9 cellular contexts compared by ENCODE assay signal in the genomic region with DNA sequence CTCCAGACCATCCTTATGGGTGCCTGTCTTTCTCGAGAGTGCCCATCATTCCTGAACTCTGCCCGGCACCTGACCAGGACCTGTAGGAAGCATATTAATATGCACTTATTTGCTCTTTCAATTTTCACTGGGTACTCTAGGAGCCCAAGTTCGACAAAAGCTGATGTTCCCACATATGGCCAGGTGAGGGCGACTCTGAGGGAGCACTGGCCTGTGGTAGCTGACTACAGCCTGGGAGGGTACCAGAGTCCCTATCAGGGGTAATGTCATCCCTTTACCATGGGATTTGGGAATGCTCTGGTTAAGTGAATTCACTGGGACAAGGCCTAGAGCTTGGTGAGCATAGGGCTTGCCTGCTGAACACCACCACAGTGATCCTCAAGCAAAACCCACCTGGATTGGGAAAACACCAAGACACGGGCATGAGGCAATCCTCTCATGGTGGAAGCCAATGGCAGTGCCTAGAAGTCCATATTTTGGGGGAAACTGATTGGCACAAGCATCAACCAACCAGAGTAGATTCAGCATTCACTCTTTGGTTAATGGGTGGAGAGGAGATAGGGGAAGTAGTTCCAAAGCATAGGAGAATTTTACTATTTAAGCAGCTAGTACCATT.
DNase-seq lines count a peak whose midpoint lies in the region; ATAC-seq and TF ChIP-seq lines count a peak whose summit lies in the region.
"Had no signal": no experiment of that assay in that cellular context is flagged by ENCODE, and none has a peak within 500 bp of the region (broad histone marks: within the 10 kb centered on the region; RNA-seq: fewer than 3 reads in every experiment).

No MANE protein-coding gene starts in this region.

- H3K9me3 ChIP-seq in BE2C = no peaks in the 10 kb centered on the region
- no peaks in the 10 kb centered on the region for H3K9me3 ChIP-seq in colonic mucosa

- H3K4me3 ChIP-seq in BE2C (ENCODE audit: low read depth, low read length) = no peak overlapping the region
- no peak overlapping the region for H3K4me3 ChIP-seq in colonic mucosa

- no peaks in the 10 kb centered on the region for H3K4me1 ChIP-seq in BE2C
- no peaks in the 10 kb centered on the region for H3K4me1 ChIP-seq in colonic mucosa

- H3K27me3 Mint-ChIP-seq in HFFc6 (ENCODE audit: insufficient read depth) = peaks cover 11% of the 10 kb centered on the region
- H3K27me3 Mint-ChIP-seq: naive B cell had no signal

- H3K27me3 ChIP-seq in BE2C (peaks cover 10% of the 10 kb centered on the region; the same call in 1 of the 2 replicates), colonic mucosa (no peaks in the 10 kb centered on the region)

- H3K4me3 Mint-ChIP-seq in HFFc6 = no peak overlapping the region

- no peaks in the 10 kb centered on the region for H3K9me3 Mint-ChIP-seq in HFFc6

- no peaks in the 10 kb centered on the region for H3K36me3 Mint-ChIP-seq in HFFc6 (ENCODE audit: low read depth)
- H3K36me3 Mint-ChIP-seq: naive B cell had no signal

- ATAC-seq in HG03342 (IDR thresholded peaks at IDR 0.05; ENCODE audit: unreplicated experiment) (no peak), HG02970 (IDR thresholded peaks at IDR 0.05; ENCODE audit: low FRiP score, unreplicated experiment) (no peak)

- H3K36me3 ChIP-seq in BE2C = no peaks in the 10 kb centered on the region
- no peaks in the 10 kb centered on the region for H3K36me3 ChIP-seq in colonic mucosa

- peak; percentile 42 for DNase-seq in BE2C
- no peak for DNase-seq in HFFc6
- DNase-seq in activated CD4-positive, alpha-beta T cell treated with anti-CD3 and anti-CD28 coated beads, Interleukin-2, amount 50 U/mL, for 48 hours = peak; percentile 63 to 66
- DNase-seq in iPS DF 4.7 (ENCODE audit: extremely low read depth, low spot score) = peak; percentile 22
- DNase-seq in SK-N-DZ (ENCODE audit: low spot score) = no peak
- DNase-seq in colonic mucosa = no peak
- DNase-seq: naive B cell had no signal

- peak; percentile 70 for TF ChIP-seq CTCF in BE2C (IDR thresholded peaks at IDR 0.05; ENCODE audit: low read depth, low read length)
- TF ChIP-seq CTCF in HFFc6 (IDR thresholded peaks at IDR 0.05) = peak; percentile 70; the same call in 1 of the 2 replicates
- TF ChIP-seq CTCF in colonic mucosa (IDR thresholded peaks at IDR 0.05) = no peak

- no peak overlapping the region for H3K27ac Mint-ChIP-seq in HFFc6

- no peaks in the 10 kb centered on the region for H3K4me1 Mint-ChIP-seq in HFFc6 (ENCODE audit: low read depth)

- no peak overlapping the region for H3K27ac ChIP-seq in colonic mucosa

- no peak overlapping the region for H3K9ac ChIP-seq in colonic mucosa (ENCODE audit: low read depth in 2 of 2, low read length in 2 of 2)

- intact Hi-C loops in colonic mucosa (cut with DNase I) = loop anchor here (10.0 kb wide), 1 partner anchor 196 kb away; no protein-coding TSS in a partner anchor

Comparison
In these comparisons a context has a peak if more than half of its experiments do, and no peak if none do; other contexts are left out.
1. DNase-seq: peak in BE2C (single experiment), activated CD4-positive, alpha-beta T cell treated with anti-CD3 and anti-CD28 coated beads, Interleukin-2, amount 50 U/mL, for 48 hours (2 of 2) and iPS DF 4.7 (single experiment); none in HFFc6 (single experiment), SK-N-DZ (single experiment) and colonic mucosa (single experiment).